Comparison of ENCODE assay signal across 14 cellular contexts in genomic region chr18:8031496-8031895, GRCh38.
DNase-seq lines count a peak whose midpoint lies in the region; ATAC-seq and TF ChIP-seq lines count a peak whose summit lies in the region.
"Had no signal": no experiment of that assay in that cellular context is flagged by ENCODE, and none has a peak within 500 bp of the region (broad histone marks: within the 10 kb centered on the region; RNA-seq: fewer than 3 reads in every experiment).

No MANE protein-coding gene starts in this region.

- TF ChIP-seq EP300 in gastroesophageal sphincter (IDR thresholded peaks at IDR 0.05): no peak

- H3K4me3 ChIP-seq in BE2C (ENCODE audit: low read depth, low read length) (no peak overlapping the region), gastroesophageal sphincter (no peak overlapping the region)
- H3K4me3 ChIP-seq: A549 had no signal

- TF ChIP-seq CTCF in BE2C (IDR thresholded peaks at IDR 0.05; ENCODE audit: low read depth, low read length) (no peak), gastroesophageal sphincter (IDR thresholded peaks at IDR 0.05) (no peak)

- H3K4me1 ChIP-seq in BE2C (no peaks in the 10 kb centered on the region), gastroesophageal sphincter (no peaks in the 10 kb centered on the region)

- 72 to 92% methylated on average over 2 to 3 of the region's 3 CpGs for WGBS in gastroesophageal sphincter (ENCODE audit: low coverage in 1 of 2), 2 donors

- no peak overlapping the region for H3K27ac ChIP-seq in gastroesophageal sphincter
- H3K27ac ChIP-seq: A549, HL-60 had no signal

- no peak for TF ChIP-seq POLR2A in gastroesophageal sphincter (IDR thresholded peaks at IDR 0.05)

- H3K27me3 ChIP-seq in BE2C (no peaks in the 10 kb centered on the region), gastroesophageal sphincter (no peaks in the 10 kb centered on the region)

- ATAC-seq in SK-N-SH treated with all-trans-retinoic acid at 6 μM for 48 hours (no peak; the same call in 2 of the 3 replicates), gastroesophageal sphincter (no peak), GM21825 (IDR thresholded peaks at IDR 0.05; ENCODE audit: unreplicated experiment) (no peak)
- ATAC-seq: A549; CD8-positive, alpha-beta T cell had no signal

- H3K36me3 ChIP-seq in BE2C (no peaks in the 10 kb centered on the region), gastroesophageal sphincter (no peaks in the 10 kb centered on the region)

- DNase-seq in BE2C: peak; percentile 32
- peak; percentile 8 for DNase-seq in G401 (ENCODE audit: low spot score)
- peak; percentile 49 for DNase-seq in left kidney (ENCODE audit: low read depth, low spot score)
- DNase-seq in cerebellum (ENCODE audit: low spot score): no peak
- DNase-seq: CD8-positive, alpha-beta T cell; COR-L47; DMS153; DND-41; GF-D8 had no signal

- no peaks in the 10 kb centered on the region for H3K9me3 ChIP-seq in BE2C
- peaks cover 0 to 2% (median 0%) of the 10 kb centered on the region in 3 donors for H3K9me3 ChIP-seq in gastroesophageal sphincter
- H3K9me3 ChIP-seq: A549 had no signal

- in situ Hi-C loops in G401 (cut with HindIII; ENCODE audit: low sequenced_read_pairs): no loop called here

TF ChIP-seq in SK-N-SH treated with all-trans-retinoic acid at 6 μM for 48 hours, 23 proteins besides CTCF, POLR2A, EP300 and RAD21:
- TF ChIP-seq CREB5 (CRISPR knock-in tag; IDR thresholded peaks at IDR 0.05; ENCODE audit: low read depth): no peak
- TF ChIP-seq GLIS3 (CRISPR knock-in tag; IDR thresholded peaks at IDR 0.05): no peak
- no peak for TF ChIP-seq PATZ1 (CRISPR knock-in tag; IDR thresholded peaks at IDR 0.05; ENCODE audit: borderline replicate concordance)
- TF ChIP-seq TSHZ2 (CRISPR knock-in tag; IDR thresholded peaks at IDR 0.05): peak; percentile 19; the same call in 1 of the 2 replicates
- TF ChIP-seq ISL1 (CRISPR knock-in tag; IDR thresholded peaks at IDR 0.05): 0 out of 2 replicates have a peak, but pooled peaks have one; percentile 15
- TF ChIP-seq TCF4 (CRISPR knock-in tag; IDR thresholded peaks at IDR 0.05; ENCODE audit: borderline replicate concordance): peak; percentile 61; the same call in 1 of the 2 replicates
TF ChIP-seq in SK-N-SH treated with all-trans-retinoic acid at 6 μM for 48 hours: peak in this region for 3.
